ENCODE assay signal across 8 cellular contexts in the genomic region with DNA sequence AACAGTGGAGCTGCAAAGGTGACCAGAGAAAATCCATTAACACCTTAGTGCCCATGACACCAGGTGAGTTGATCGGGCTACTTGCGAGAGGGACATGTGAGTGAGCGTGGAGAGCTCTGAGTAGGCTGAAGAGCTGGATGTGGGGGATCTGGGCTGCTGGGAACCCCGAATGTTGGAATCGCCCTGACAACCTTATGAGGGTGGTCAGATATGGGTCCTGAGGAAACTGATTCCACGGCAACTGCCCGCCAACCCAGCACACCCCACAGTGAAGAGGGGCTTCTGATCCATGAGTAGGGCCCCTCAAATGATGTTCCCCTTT. TPM values are rescaled to one million over a fixed set of nuclear protein-coding genes. Genes with fewer than 3 reads are reported as not detected.
A peak's percentile ranks its signal among the peaks of the same experiment; 100 is the strongest.
DNase-seq lines count a peak whose midpoint lies in the region; ATAC-seq and TF ChIP-seq lines count a peak whose summit lies in the region.

No MANE protein-coding gene starts in this region.

- H3K4me3 ChIP-seq in kidney epithelial cell (ENCODE audit: low read depth, low read length) (peak overlapping the region; percentile 88), testis (peak overlapping the region; percentile 96 to 99)

- no peaks in the 10 kb centered on the region for H3K9me3 ChIP-seq in testis

- intact Hi-C loops in testis (cut with DNase I; ENCODE audit: low total_unique reads), result no loop called here

- TF ChIP-seq CTCF in kidney epithelial cell (IDR thresholded peaks at IDR 0.05; ENCODE audit: insufficient read depth, low read length, poor library complexity, severe bottlenecking) (no peak), testis (IDR thresholded peaks at IDR 0.05) (no peak), omental fat pad (IDR thresholded peaks at IDR 0.05) (no peak)

- H3K36me3 Mint-ChIP-seq in activated naive CD8-positive, alpha-beta T cell treated with anti-CD3 and anti-CD28 coated beads, Interleukin-2, amount 10 ng/mL, durations not matched to agents 7 days and 5 days, result peaks cover 5% of the 10 kb centered on the region

- no peaks in the 10 kb centered on the region for H3K9me3 Mint-ChIP-seq in activated naive CD8-positive, alpha-beta T cell treated with anti-CD3 and anti-CD28 coated beads, Interleukin-2, amount 10 ng/mL, durations not matched to agents 7 days and 5 days

- no peak for TF ChIP-seq POLR2A in testis (IDR thresholded peaks at IDR 0.05)

- peak overlapping the region; percentile 91 to 97 for H3K27ac ChIP-seq in testis

- no peak for ATAC-seq in activated naive CD8-positive, alpha-beta T cell treated with anti-CD3 and anti-CD28 coated beads, Interleukin-2, amount 10 ng/mL, durations not matched to agents 7 days and 5 days (ENCODE audit: low read depth)
- no peak for ATAC-seq in omental fat pad (ENCODE audit: low FRiP score)

- peak overlapping the region; percentile 97 for H3K4me3 Mint-ChIP-seq in activated naive CD8-positive, alpha-beta T cell treated with anti-CD3 and anti-CD28 coated beads, Interleukin-2, amount 10 ng/mL, durations not matched to agents 7 days and 5 days

- H3K27me3 Mint-ChIP-seq in activated naive CD8-positive, alpha-beta T cell treated with anti-CD3 and anti-CD28 coated beads, Interleukin-2, amount 10 ng/mL, durations not matched to agents 7 days and 5 days, result no peaks in the 10 kb centered on the region

- POLR2A ChIA-PET in activated naive CD8-positive, alpha-beta T cell treated with anti-CD3 and anti-CD28 coated beads, Interleukin-2, amount 10 ng/mL, durations not matched to agents 7 days and 5 days (lab: Charles Lee), result interaction anchor here (0.9 to 1.9 kb wide), 4 partner anchors 77 to 272 kb away, joined by 3 to 15 read pairs (median 6); a partner anchor contains a TSS

- H3K36me3 ChIP-seq in kidney epithelial cell (ENCODE audit: control insufficient read depth, insufficient read depth, low read length) (no peaks in the 10 kb centered on the region), testis (ENCODE audit: low read depth, missing control alignments) (no peaks in the 10 kb centered on the region)

- peaks cover 34% of the 10 kb centered on the region for H3K4me1 Mint-ChIP-seq in activated naive CD8-positive, alpha-beta T cell treated with anti-CD3 and anti-CD28 coated beads, Interleukin-2, amount 10 ng/mL, durations not matched to agents 7 days and 5 days

- H3K27ac Mint-ChIP-seq in activated naive CD8-positive, alpha-beta T cell treated with anti-CD3 and anti-CD28 coated beads, Interleukin-2, amount 10 ng/mL, durations not matched to agents 7 days and 5 days, result peak overlapping the region; percentile 92

- WGBS in testis, 2 donors, result 3 to 5% methylated on average over 7 of the region's 7 CpGs

- H3K27me3 ChIP-seq in kidney epithelial cell (ENCODE audit: control insufficient read depth, insufficient read depth, low read length) (no peaks in the 10 kb centered on the region), testis (no peaks in the 10 kb centered on the region)

- DNase-seq in NCI-H748 (lab: John Stamatoyannopoulos, UW; ENCODE audit: unreplicated experiment), result peak; percentile 30
- DNase-seq in NCI-H748 treated with DMSO at 0.1 percent for 48 hours (lab: John Stamatoyannopoulos, UW), result no peak
- DNase-seq in activated naive CD8-positive, alpha-beta T cell treated with anti-CD3 and anti-CD28 coated beads, Interleukin-2, amount 10 ng/mL, durations not matched to agents 7 days and 5 days, result no peak
- no peak for DNase-seq in kidney epithelial cell (ENCODE audit: low read depth)
- no peak for DNase-seq in testis
- DNase-seq in HuH-7 (ENCODE audit: low spot score), result no peak
- no peak for DNase-seq in omental fat pad (ENCODE audit: low spot score)
- DNase-seq in GOT3 (lab: John Stamatoyannopoulos, UW), result no peak

- peaks cover 34% of the 10 kb centered on the region for H3K4me1 ChIP-seq in testis

RNA-seq across cellular contexts. Expression of a gene that starts 0.7 kb away (rescaled TPM):
- 10 to 100 TPM; 22.8 to 27.1 TPM for total RNA-seq in activated naive CD8-positive, alpha-beta T cell treated with anti-CD3 and anti-CD28 coated beads, Interleukin-2, amount 10 ng/mL, durations not matched to agents 7 days and 5 days
- total RNA-seq in kidney epithelial cell (202 and 225 TPM in 2 replicates), testis (100 to 1,000 TPM; 566 to 691 TPM), omental fat pad (100 to 1,000 TPM in 1 of 4 donors, 10 to 100 TPM in 3; 90.1 to 130 (median 98.4) TPM)
- polyA plus RNA-seq in testis (ENCODE audit: insufficient read depth, low read depth, low replicate concordance), result 285 TPM
